In the genomic region with DNA sequence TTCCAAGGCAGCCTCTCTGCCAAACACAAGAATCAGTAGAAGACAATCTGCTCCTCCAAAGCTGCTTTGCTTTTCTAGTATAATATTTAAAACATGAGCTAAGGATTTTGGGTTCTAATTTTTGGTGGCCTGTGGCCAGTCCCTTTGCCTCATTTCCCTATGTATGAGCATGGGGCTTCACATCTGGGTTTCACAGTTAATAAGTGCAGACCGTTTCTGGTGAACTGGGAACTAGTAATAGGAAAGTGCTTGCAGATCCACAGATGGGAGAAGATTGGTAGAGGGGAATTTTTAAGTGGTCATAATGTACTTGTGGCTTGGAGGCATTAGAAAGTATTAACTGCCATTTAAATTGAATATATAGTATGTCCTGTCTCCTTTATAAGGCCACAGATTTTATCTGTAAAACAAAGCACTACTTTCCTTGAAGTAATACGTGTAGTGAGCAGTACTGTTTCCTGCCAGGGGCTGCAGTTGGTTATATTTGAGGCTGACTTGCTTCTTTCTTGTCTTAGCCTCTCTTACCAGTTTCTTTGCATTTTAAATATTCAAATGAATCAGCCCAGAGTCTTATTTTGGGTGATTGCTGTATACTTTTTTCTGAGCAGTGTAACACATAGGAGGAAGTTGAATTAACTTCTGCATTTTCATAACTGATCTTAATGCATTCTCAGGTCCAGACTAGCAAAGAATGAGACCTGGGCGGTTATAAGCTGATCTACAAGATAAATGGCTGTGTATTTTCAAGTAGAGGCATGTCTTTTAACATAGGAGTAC, we compare ENCODE assay signal across 8 cellular contexts. TPM values are rescaled to one million over a fixed set of nuclear protein-coding genes. Genes with fewer than 3 reads are reported as not detected.
DNase-seq lines count a peak whose midpoint lies in the region; TF ChIP-seq lines count a peak whose summit lies in the region.

No MANE protein-coding gene starts in this region.

- TF ChIP-seq POLR2A in NB4 (IDR thresholded peaks at IDR 0.05; ENCODE audit: extremely low read depth, insufficient read length), result no peak

- TF ChIP-seq CTCF in HEK293 (tag by site-specific recombination; IDR thresholded peaks at IDR 0.05) (no peak), NB4 (IDR thresholded peaks at IDR 0.05; ENCODE audit: low read depth, low read length) (no peak), brain microvascular endothelial cell (IDR thresholded peaks at IDR 0.05; ENCODE audit: low read depth, low read length, missing control alignments) (no peak)

- H3K4me3 ChIP-seq in HEK293 (ENCODE audit: low read depth, low read length) (peak overlapping the region; percentile 95), NB4 (ENCODE audit: low read depth, low read length) (peak overlapping the region; percentile 98), brain microvascular endothelial cell (ENCODE audit: low read depth, low read length) (peak overlapping the region; percentile 98), mucosa of rectum (ENCODE audit: low read length in 2 of 2) (peak overlapping the region; percentile 94 to 96)

- H3K27me3 ChIP-seq in brain microvascular endothelial cell (replicated peaks) (no peaks in the 10 kb centered on the region), mucosa of rectum (ENCODE audit: control insufficient read depth in 2 of 2, insufficient read depth in 2 of 2, low read length in 2 of 2) (no peaks in the 10 kb centered on the region)

- POLR2A ChIA-PET in HEK293 (lab: Yijun Ruan, JAX), result interaction anchor here (1.6 kb wide), 1 partner anchor 52 kb away, joined by 4 read pairs; a partner anchor contains a TSS

- H3K9me3 ChIP-seq in HEK293 (ENCODE audit: control insufficient read depth, insufficient read depth, low read depth, low read length), result no peaks in the 10 kb centered on the region
- no peaks in the 10 kb centered on the region for H3K9me3 ChIP-seq in mucosa of rectum (ENCODE audit: control insufficient read depth in 2 of 2, low read length in 2 of 2)

- peak overlapping the region; percentile 89 to 93 for H3K9ac ChIP-seq in mucosa of rectum (ENCODE audit: low read depth in 1 of 2, low read length in 2 of 2)

- CTCF ChIA-PET in HEK293 (lab: Yijun Ruan, JAX), result interaction anchor here (0.5 to 1.4 kb wide), 3 partner anchors 12 to 1668 kb away, joined by 3 to 9 read pairs (median 4); no protein-coding TSS in a partner anchor

- H3K27ac ChIP-seq in HEK293 (ENCODE audit: extremely low read depth, low read depth, low read length) (no peak overlapping the region), brain microvascular endothelial cell (peak overlapping the region; percentile 81), mucosa of rectum (ENCODE audit: low read depth in 2 of 2, low read length in 2 of 2) (peak overlapping the region; percentile 93 to 98)

- in situ Hi-C loops in brain microvascular endothelial cell (cut with HindIII; ENCODE audit: low pct_ligation_motif_present, low sequenced_read_pairs), result no loop called here

- H3K36me3 ChIP-seq in HEK293 (ENCODE audit: control insufficient read depth in 2 of 2, insufficient read depth in 1 of 2, low read length in 2 of 2), result peaks cover 0 to 26% of the 10 kb centered on the region in 2 experiments; a peak in 2 of 3 replicates
- peaks cover 5% of the 10 kb centered on the region for H3K36me3 ChIP-seq in brain microvascular endothelial cell (replicated peaks)
- H3K36me3 ChIP-seq in mucosa of rectum (ENCODE audit: control insufficient read depth in 2 of 2, insufficient read depth in 2 of 2, low read length in 2 of 2), result peaks cover 7 to 21% of the 10 kb centered on the region in 2 donors

- peak; percentile 41 for DNase-seq in DMS 273 (lab: John Stamatoyannopoulos, UW; ENCODE audit: unreplicated experiment)
- DNase-seq in DMS 273 treated with DMSO at 0.1 percent for 48 hours (lab: John Stamatoyannopoulos, UW), result no peak
- DNase-seq in NB4 (ENCODE audit: low read depth), result peak; percentile 80
- DNase-seq in brain microvascular endothelial cell, result no peak
- DNase-seq in cortex of kidney (lab: John Stamatoyannopoulos, UW), result no peak
- no peak for DNase-seq in occipital lobe (lab: John Stamatoyannopoulos, UW)

- H3K4me1 ChIP-seq in HEK293 (ENCODE audit: control insufficient read depth, insufficient read depth, low read length) (peaks cover 32% of the 10 kb centered on the region), mucosa of rectum (ENCODE audit: control insufficient read depth in 2 of 2, insufficient read depth in 2 of 2, low read length in 2 of 2) (peaks cover 36 to 37% of the 10 kb centered on the region in 2 donors)

TF ChIP-seq in HEK293, 187 proteins besides CTCF, POLR2A, EP300 and RAD21:
- TF ChIP-seq, protein P1, sequence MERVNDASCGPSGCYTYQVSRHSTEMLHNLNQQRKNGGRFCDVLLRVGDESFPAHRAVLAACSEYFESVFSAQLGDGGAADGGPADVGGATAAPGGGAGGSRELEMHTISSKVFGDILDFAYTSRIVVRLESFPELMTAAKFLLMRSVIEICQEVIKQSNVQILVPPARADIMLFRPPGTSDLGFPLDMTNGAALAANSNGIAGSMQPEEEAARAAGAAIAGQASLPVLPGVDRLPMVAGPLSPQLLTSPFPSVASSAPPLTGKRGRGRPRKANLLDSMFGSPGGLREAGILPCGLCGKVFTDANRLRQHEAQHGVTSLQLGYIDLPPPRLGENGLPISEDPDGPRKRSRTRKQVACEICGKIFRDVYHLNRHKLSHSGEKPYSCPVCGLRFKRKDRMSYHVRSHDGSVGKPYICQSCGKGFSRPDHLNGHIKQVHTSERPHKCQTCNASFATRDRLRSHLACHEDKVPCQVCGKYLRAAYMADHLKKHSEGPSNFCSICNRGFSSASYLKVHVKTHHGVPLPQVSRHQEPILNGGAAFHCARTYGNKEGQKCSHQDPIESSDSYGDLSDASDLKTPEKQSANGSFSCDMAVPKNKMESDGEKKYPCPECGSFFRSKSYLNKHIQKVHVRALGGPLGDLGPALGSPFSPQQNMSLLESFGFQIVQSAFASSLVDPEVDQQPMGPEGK (tag by site-specific recombination; IDR thresholded peaks at IDR 0.05), result no peak
- no peak for TF ChIP-seq ZNF530 (tag by site-specific recombination; IDR thresholded peaks at IDR 0.05; ENCODE audit: low read depth)
- TF ChIP-seq ZNF510 (tag by site-specific recombination; IDR thresholded peaks at IDR 0.05; ENCODE audit: insufficient replicate concordance), result no peak
- TF ChIP-seq SALL2 (tag by site-specific recombination; IDR thresholded peaks at IDR 0.05; ENCODE audit: borderline replicate concordance), result no peak
- TF ChIP-seq, protein P2, sequence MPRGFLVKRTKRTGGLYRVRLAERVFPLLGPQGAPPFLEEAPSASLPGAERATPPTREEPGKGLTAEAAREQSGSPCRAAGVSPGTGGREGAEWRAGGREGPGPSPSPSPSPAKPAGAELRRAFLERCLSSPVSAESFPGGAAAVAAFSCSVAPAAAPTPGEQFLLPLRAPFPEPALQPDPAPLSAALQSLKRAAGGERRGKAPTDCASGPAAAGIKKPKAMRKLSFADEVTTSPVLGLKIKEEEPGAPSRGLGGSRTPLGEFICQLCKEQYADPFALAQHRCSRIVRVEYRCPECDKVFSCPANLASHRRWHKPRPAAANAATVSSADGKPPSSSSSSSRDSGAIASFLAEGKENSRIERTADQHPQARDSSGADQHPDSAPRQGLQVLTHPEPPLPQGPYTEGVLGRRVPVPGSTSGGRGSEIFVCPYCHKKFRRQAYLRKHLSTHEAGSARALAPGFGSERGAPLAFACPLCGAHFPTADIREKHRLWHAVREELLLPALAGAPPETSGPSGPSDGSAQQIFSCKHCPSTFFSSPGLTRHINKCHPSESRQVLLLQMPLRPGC (tag by site-specific recombination; IDR thresholded peaks at IDR 0.05), result no peak
- no peak for TF ChIP-seq OSR2 (tag by site-specific recombination; IDR thresholded peaks at IDR 0.05)
- TF ChIP-seq ZNF596 (tag by site-specific recombination; IDR thresholded peaks at IDR 0.05), result no peak
- TF ChIP-seq ZNF23 (tag by site-specific recombination; IDR thresholded peaks at IDR 0.05; ENCODE audit: borderline replicate concordance), result no peak
- TF ChIP-seq HOXC10 (CRISPR knock-in tag; IDR thresholded peaks at IDR 0.05), result no peak
- TF ChIP-seq ZNF19 (tag by site-specific recombination; IDR thresholded peaks at IDR 0.05; ENCODE audit: low read depth), result no peak
- no peak for TF ChIP-seq ZNF514 (tag by site-specific recombination; IDR thresholded peaks at IDR 0.05)
- no peak for TF ChIP-seq PRDM1 (tag by site-specific recombination; IDR thresholded peaks at IDR 0.05)
- no peak for TF ChIP-seq ZNF621 (tag by site-specific recombination; IDR thresholded peaks at IDR 0.05)
- TF ChIP-seq GLIS2 (tag by site-specific recombination; IDR thresholded peaks at IDR 0.05), result no peak
- TF ChIP-seq ZNF416 (tag by site-specific recombination; IDR thresholded peaks at IDR 0.05), result no peak
- no peak for TF ChIP-seq MEIS1 (CRISPR knock-in tag; IDR thresholded peaks at IDR 0.05; ENCODE audit: borderline replicate concordance)
- no peak for TF ChIP-seq ZNF114 (tag by site-specific recombination; IDR thresholded peaks at IDR 0.05)
- TF ChIP-seq, protein P3, sequence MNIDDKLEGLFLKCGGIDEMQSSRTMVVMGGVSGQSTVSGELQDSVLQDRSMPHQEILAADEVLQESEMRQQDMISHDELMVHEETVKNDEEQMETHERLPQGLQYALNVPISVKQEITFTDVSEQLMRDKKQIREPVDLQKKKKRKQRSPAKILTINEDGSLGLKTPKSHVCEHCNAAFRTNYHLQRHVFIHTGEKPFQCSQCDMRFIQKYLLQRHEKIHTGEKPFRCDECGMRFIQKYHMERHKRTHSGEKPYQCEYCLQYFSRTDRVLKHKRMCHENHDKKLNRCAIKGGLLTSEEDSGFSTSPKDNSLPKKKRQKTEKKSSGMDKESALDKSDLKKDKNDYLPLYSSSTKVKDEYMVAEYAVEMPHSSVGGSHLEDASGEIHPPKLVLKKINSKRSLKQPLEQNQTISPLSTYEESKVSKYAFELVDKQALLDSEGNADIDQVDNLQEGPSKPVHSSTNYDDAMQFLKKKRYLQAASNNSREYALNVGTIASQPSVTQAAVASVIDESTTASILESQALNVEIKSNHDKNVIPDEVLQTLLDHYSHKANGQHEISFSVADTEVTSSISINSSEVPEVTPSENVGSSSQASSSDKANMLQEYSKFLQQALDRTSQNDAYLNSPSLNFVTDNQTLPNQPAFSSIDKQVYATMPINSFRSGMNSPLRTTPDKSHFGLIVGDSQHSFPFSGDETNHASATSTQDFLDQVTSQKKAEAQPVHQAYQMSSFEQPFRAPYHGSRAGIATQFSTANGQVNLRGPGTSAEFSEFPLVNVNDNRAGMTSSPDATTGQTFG (tag by site-specific recombination; IDR thresholded peaks at IDR 0.05; ENCODE audit: borderline replicate concordance), result no peak

RNA-seq across cellular contexts. Expression of a gene that starts 1.6 kb away (rescaled TPM):
- total RNA-seq in occipital lobe, result 110 TPM

RNA-seq across cellular contexts. Expression of a gene that starts 42.2 kb away (rescaled TPM):
- total RNA-seq in occipital lobe, result not detected

RNA-seq across cellular contexts. Expression of a gene that starts 51.3 kb away (rescaled TPM):
- 105 TPM for total RNA-seq in occipital lobe

RNA-seq across cellular contexts. Expression of a gene that starts 51.7 kb away (rescaled TPM):
- 18.2 TPM for total RNA-seq in occipital lobe

RNA-seq across cellular contexts. Expression of a gene that starts 51.8 kb away (rescaled TPM):
- total RNA-seq in occipital lobe, result not detected

Comparison
In these comparisons a context has a peak if more than half of its experiments do, and no peak if none do; other contexts are left out.
1. DNase-seq: peak in DMS 273 (single experiment) and NB4 (single experiment); none in DMS 273 treated with DMSO at 0.1 percent for 48 hours (single experiment), brain microvascular endothelial cell (single experiment), cortex of kidney (single experiment) and occipital lobe (single experiment).
2. Peak in every context shown above with its lines, with median percentiles within 50 percentile points of each other: H3K4me3 ChIP-seq.